Comparison of ENCODE assay signal across 18 cellular contexts in the genomic region with DNA sequence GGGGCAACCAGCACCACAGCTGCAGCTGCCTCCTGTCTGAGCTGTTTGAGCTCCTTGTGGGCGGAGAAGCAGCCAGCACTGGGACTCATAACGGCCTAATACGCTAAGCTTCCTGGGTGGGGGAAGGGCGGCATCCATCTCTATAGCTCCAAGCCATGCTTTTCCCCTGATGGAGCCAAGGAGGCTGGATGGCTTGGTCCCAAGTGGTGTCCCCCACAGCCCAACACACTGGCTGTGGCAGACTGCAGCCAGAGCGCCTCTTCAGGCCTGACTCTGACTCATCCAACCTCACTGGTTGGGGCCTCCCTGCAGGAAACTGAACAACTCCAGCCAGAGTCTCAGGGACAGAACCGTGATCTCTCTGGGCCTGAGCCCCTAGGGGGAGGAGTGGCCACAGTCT.
DNase-seq lines count a peak whose midpoint lies in the region; ATAC-seq, FAIRE-seq and TF ChIP-seq lines count a peak whose summit lies in the region.
"Had no signal": no experiment of that assay in that cellular context is flagged by ENCODE, and none has a peak within 500 bp of the region (broad histone marks: within the 10 kb centered on the region; RNA-seq: fewer than 3 reads in every experiment).

No MANE protein-coding gene starts in this region.

- no peak overlapping the region for H3K27ac ChIP-seq in astrocyte (ENCODE audit: low read depth, low read length)
- H3K27ac ChIP-seq in neural progenitor cell = no peak overlapping the region
- H3K27ac ChIP-seq in aorta (ENCODE audit: low read depth in 1 of 2, low read length in 2 of 2) = no peak overlapping the region

- H3K9me3 Mint-ChIP-seq in astrocyte (ENCODE audit: unreplicated experiment) (peaks cover 23% of the 10 kb centered on the region), neural progenitor cell (peaks cover 20% of the 10 kb centered on the region)

- intact Hi-C loops in aorta (cut with DNase I) = no loop called here

- H3K4me1 Mint-ChIP-seq in astrocyte (ENCODE audit: low read depth, unreplicated experiment) (peaks cover 4% of the 10 kb centered on the region), neural progenitor cell (peaks cover 10% of the 10 kb centered on the region)
- H3K4me1 Mint-ChIP-seq: activated naive CD8-positive, alpha-beta T cell treated with anti-CD3 and anti-CD28 coated beads for 36 hours had no signal

- H3K4me1 ChIP-seq in astrocyte (ENCODE audit: insufficient read depth, low read length) (peaks cover 6% of the 10 kb centered on the region), neural progenitor cell (no peaks in the 10 kb centered on the region), aorta (ENCODE audit: control insufficient read depth in 1 of 2, insufficient read depth in 2 of 2, low read length in 2 of 2) (no peaks in the 10 kb centered on the region)

- H3K27ac Mint-ChIP-seq in astrocyte (ENCODE audit: unreplicated experiment) (no peak overlapping the region), neural progenitor cell (no peak overlapping the region)
- H3K27ac Mint-ChIP-seq: activated naive CD8-positive, alpha-beta T cell treated with anti-CD3 and anti-CD28 coated beads for 36 hours had no signal

- no peaks in the 10 kb centered on the region for H3K36me3 Mint-ChIP-seq in astrocyte (ENCODE audit: low read depth, unreplicated experiment)
- H3K36me3 Mint-ChIP-seq in neural progenitor cell = peaks cover 2% of the 10 kb centered on the region
- H3K36me3 Mint-ChIP-seq: activated naive CD8-positive, alpha-beta T cell treated with anti-CD3 and anti-CD28 coated beads for 36 hours had no signal

- FAIRE-seq in astrocyte (lab: Jason Lieb, UNC) = peak; percentile 47

- H4K20me1 ChIP-seq in astrocyte (ENCODE audit: insufficient read depth, low read length) (no peaks in the 10 kb centered on the region), neural progenitor cell (ENCODE audit: low read depth) (no peaks in the 10 kb centered on the region)

- H3K4me2 ChIP-seq in astrocyte (ENCODE audit: low read length) = no peak overlapping the region
- H3K4me2 ChIP-seq in neural progenitor cell = no peak overlapping the region

- H3K27me3 ChIP-seq in BJ (ENCODE audit: control insufficient read depth, insufficient read depth, low read length) (no peaks in the 10 kb centered on the region), astrocyte (ENCODE audit: insufficient read depth, low read length) (no peaks in the 10 kb centered on the region), neural progenitor cell (no peaks in the 10 kb centered on the region), aorta (ENCODE audit: control insufficient read depth in 1 of 2, insufficient read depth in 2 of 2, low read length in 1 of 2) (no peaks in the 10 kb centered on the region)

- TF ChIP-seq CTCF in BJ (IDR thresholded peaks at IDR 0.05; ENCODE audit: insufficient read depth, low read depth, low read length) (0 out of 2 replicates have a peak, but pooled peaks have one; percentile 2), astrocyte (IDR thresholded peaks at IDR 0.05; ENCODE audit: insufficient read depth, low read depth, low read length) (no peak), neural progenitor cell (IDR thresholded peaks at IDR 0.05) (no peak)

- peak overlapping the region; percentile 26 for H2AFZ ChIP-seq in astrocyte (ENCODE audit: low read depth, low read length)
- no peak overlapping the region for H2AFZ ChIP-seq in neural progenitor cell (replicated peaks)

- POLR2A ChIA-PET in BJ (lab: Charles Lee) = interaction anchor here (0.6 kb wide), 1 partner anchor 24 kb away, joined by 3 read pairs; no protein-coding TSS in a partner anchor

- H3K9me3 ChIP-seq in astrocyte (ENCODE audit: insufficient read depth, low read depth, low read length) = peaks cover 3% of the 10 kb centered on the region
- H3K9me3 ChIP-seq in neural progenitor cell (ENCODE audit: low read depth) = no peaks in the 10 kb centered on the region
- no peaks in the 10 kb centered on the region for H3K9me3 ChIP-seq in aorta (ENCODE audit: control insufficient read depth, low read length)

- H3K4me3 ChIP-seq in BJ (ENCODE audit: low read depth, low read length) (no peak overlapping the region), astrocyte (ENCODE audit: insufficient read depth, low read depth, low read length) (no peak overlapping the region), neural progenitor cell (no peak overlapping the region), aorta (ENCODE audit: low read length in 2 of 2) (no peak overlapping the region)

- H3K9ac ChIP-seq in astrocyte (ENCODE audit: low read length) = no peak overlapping the region
- H3K9ac ChIP-seq in neural progenitor cell = no peak overlapping the region

- ATAC-seq in aorta (ENCODE audit: low FRiP score) = no peak
- ATAC-seq: right cardiac atrium had no signal

- H3K79me2 ChIP-seq in astrocyte (ENCODE audit: insufficient read depth, low read length) = no peaks in the 10 kb centered on the region
- no peaks in the 10 kb centered on the region for H3K79me2 ChIP-seq in neural progenitor cell (ENCODE audit: low read depth)

- CTCF ChIA-PET in BJ (lab: Yijun Ruan, JAX) = interaction anchor here (1.3 kb wide), 1 partner anchor 490 kb away, joined by 5 read pairs; no protein-coding TSS in a partner anchor

- 76 to 83% methylated on average over 6 of the region's 6 CpGs for WGBS in aorta, 2 donors

- H3F3A ChIP-seq in neural progenitor cell (ENCODE audit: low read depth) = no peaks in the 10 kb centered on the region

- no peak for DNase-seq in BJ (ENCODE audit: low read depth)
- peak; percentile 58 to 60 for DNase-seq in Kasumi-1 (lab: John Stamatoyannopoulos, UW)
- peak; percentile 54 for DNase-seq in astrocyte (ENCODE audit: low read depth)
- peak; percentile 31 for DNase-seq in iris pigment epithelial cell (ENCODE audit: low read depth)
- DNase-seq in RKO (ENCODE audit: low spot score) = no peak
- DNase-seq in neural progenitor cell (ENCODE audit: low spot score) = no peak
- DNase-seq in aorta = no peak
- DNase-seq in DMS53 (lab: John Stamatoyannopoulos, UW) = no peak
- DNase-seq: activated CD4-positive, alpha-beta T cell treated with anti-CD3 and anti-CD28 coated beads, Interleukin-2, amount 50 U/mL, for 1 hour; activated naive CD8-positive, alpha-beta T cell treated with anti-CD3 and anti-CD28 coated beads for 36 hours; activated T-cell treated with anti-CD3 and anti-CD28 coated beads, Interleukin-2, amount 50 U/mL, for 1 hour; caudate nucleus; DMS153; effector memory CD4-positive, alpha-beta T cell; foreskin melanocyte; NCI-H1092; right cardiac atrium; stimulated activated CD4-positive, alpha-beta T cell treated with anti-CD3 and anti-CD28 coated beads, Interleukin-1b, Interleukin-23, amount 100 ng/mL, for 48 hours had no signal

- H3K4me3 Mint-ChIP-seq in astrocyte (ENCODE audit: unreplicated experiment) = no peak overlapping the region
- no peak overlapping the region for H3K4me3 Mint-ChIP-seq in neural progenitor cell
- H3K4me3 Mint-ChIP-seq: activated naive CD8-positive, alpha-beta T cell treated with anti-CD3 and anti-CD28 coated beads for 36 hours had no signal

- H3K36me3 ChIP-seq in BJ (ENCODE audit: control insufficient read depth, insufficient read depth, low read length) = no peaks in the 10 kb centered on the region
- H3K36me3 ChIP-seq in astrocyte (ENCODE audit: insufficient read depth, low read length) = no peaks in the 10 kb centered on the region
- no peaks in the 10 kb centered on the region for H3K36me3 ChIP-seq in neural progenitor cell
- H3K36me3 ChIP-seq in aorta (ENCODE audit: control insufficient read depth in 1 of 2, insufficient read depth in 2 of 2, low read length in 1 of 2) = no peaks in the 10 kb centered on the region

- no peaks in the 10 kb centered on the region for H3K27me3 Mint-ChIP-seq in astrocyte (ENCODE audit: low read depth, unreplicated experiment)
- H3K27me3 Mint-ChIP-seq in neural progenitor cell (ENCODE audit: insufficient read depth, low read depth) = peaks cover 4% of the 10 kb centered on the region
- H3K27me3 Mint-ChIP-seq: activated naive CD8-positive, alpha-beta T cell treated with anti-CD3 and anti-CD28 coated beads for 36 hours had no signal

Comparison
In these comparisons a context has a peak if more than half of its experiments do, and no peak if none do; other contexts are left out.
1. DNase-seq: peak in Kasumi-1 (2 of 2), astrocyte (single experiment) and iris pigment epithelial cell (single experiment); none in BJ (single experiment), RKO (single experiment), neural progenitor cell (single experiment), aorta (0 of 2) and DMS53 (single experiment).